In the genomic region with DNA sequence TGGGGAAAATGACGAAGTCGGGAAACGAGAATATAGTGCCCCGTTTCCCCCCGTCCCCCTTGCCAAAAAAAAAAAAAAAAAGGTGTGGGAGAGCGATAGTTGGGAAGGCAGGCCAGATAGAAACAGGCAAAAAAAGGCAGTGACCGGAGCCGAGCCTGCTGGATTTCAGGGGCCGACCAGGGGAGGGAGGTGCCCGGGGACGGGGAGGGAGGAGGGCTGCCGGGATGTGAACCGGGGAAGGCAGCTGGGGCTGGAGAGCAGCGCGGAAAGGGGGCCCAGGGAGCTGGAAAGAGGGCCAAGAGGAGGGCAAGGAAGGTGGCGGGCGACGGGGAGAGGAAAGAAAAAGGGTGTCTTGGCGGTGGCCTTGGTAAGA, we compare ENCODE assay signal across 8 cellular contexts. TPM values are rescaled to one million over a fixed set of nuclear protein-coding genes. Genes with fewer than 3 reads are reported as not detected.
DNase-seq lines count a peak whose midpoint lies in the region; ATAC-seq and TF ChIP-seq lines count a peak whose summit lies in the region.

No MANE protein-coding gene starts in this region.

- H2AFZ ChIP-seq in neuron (ENCODE audit: low read depth, low read length) = no peak overlapping the region

- no peaks in the 10 kb centered on the region for H3K9me3 Mint-ChIP-seq in Caco-2 (ENCODE audit: unreplicated experiment)

- H3K4me1 Mint-ChIP-seq in Caco-2 (ENCODE audit: low read depth, unreplicated experiment) = no peaks in the 10 kb centered on the region

- H3K9me3 ChIP-seq in Caco-2 = no peaks in the 10 kb centered on the region
- no peaks in the 10 kb centered on the region for H3K9me3 ChIP-seq in RWPE2 (ENCODE audit: severe bottlenecking)
- no peaks in the 10 kb centered on the region for H3K9me3 ChIP-seq in neuron (ENCODE audit: low read length)

- H3K4me1 ChIP-seq in Caco-2 (no peaks in the 10 kb centered on the region), RWPE2 (ENCODE audit: insufficient read depth, poor library complexity, severe bottlenecking) (no peaks in the 10 kb centered on the region), neuron (ENCODE audit: insufficient read depth, low read length) (peaks cover 37% of the 10 kb centered on the region)

- POLR2A ChIA-PET in Caco-2 (lab: Charles Lee) = no interaction called here

- H3K4me3 Mint-ChIP-seq in Caco-2 (ENCODE audit: unreplicated experiment) = peak overlapping the region; percentile 75

- ATAC-seq in RWPE2 (ENCODE audit: low read depth) = peak; percentile 35; the same call in 1 of the 3 replicates
- peak; percentile 14 for ATAC-seq in esophagus mucosa
- ATAC-seq in GM21515 (IDR thresholded peaks at IDR 0.05; ENCODE audit: unreplicated experiment) = no peak

- no peak overlapping the region for H3K27ac Mint-ChIP-seq in Caco-2 (ENCODE audit: unreplicated experiment)

- H3K4me3 ChIP-seq in Caco-2 (ENCODE audit: low read depth, low read length) (no peak overlapping the region), RWPE2 (ENCODE audit: severe bottlenecking) (no peak overlapping the region), neuron (ENCODE audit: low read length) (peak overlapping the region; percentile 60)

- TF ChIP-seq CTCF in Caco-2 (IDR thresholded peaks at IDR 0.05; ENCODE audit: insufficient read depth in 1 of 2, low read depth in 1 of 2, low read length in 1 of 2, severe bottlenecking in 1 of 2, unreplicated experiment in 1 of 2) = no peak
- no peak for TF ChIP-seq CTCF in RWPE2 (IDR thresholded peaks at IDR 0.05; ENCODE audit: poor library complexity, severe bottlenecking)

- H3K36me3 Mint-ChIP-seq in Caco-2 (ENCODE audit: insufficient read depth, unreplicated experiment) = no peaks in the 10 kb centered on the region

- H3K27ac ChIP-seq in RWPE2 (ENCODE audit: poor library complexity, severe bottlenecking) = no peak overlapping the region

- BruUV-seq in Caco-2 (replicated peaks; lab: Mats Ljungman, UMichigan) = no TSS peak

- CTCF ChIA-PET in Caco-2 (lab: Charles Lee) = no interaction called here

- intact Hi-C loops in Caco-2 (cut with micrococcal nuclease; ENCODE audit: unreplicated experiment) = no loop called here

- no peak for DNase-seq in Caco-2
- DNase-seq in RWPE2 (ENCODE audit: low spot score) = no peak
- DNase-seq in AML-193 (lab: John Stamatoyannopoulos, UW) = no peak
- DNase-seq in SW 1271 (lab: John Stamatoyannopoulos, UW) = no peak
- no peak for DNase-seq in COR-L47 (lab: John Stamatoyannopoulos, UW)

- H3K36me3 ChIP-seq in Caco-2 (ENCODE audit: control insufficient read depth, insufficient read depth, low read length) = no peaks in the 10 kb centered on the region
- no peaks in the 10 kb centered on the region for H3K36me3 ChIP-seq in RWPE2 (ENCODE audit: low read depth)
- H3K36me3 ChIP-seq in neuron (ENCODE audit: insufficient read depth, low read length) = no peaks in the 10 kb centered on the region

- H3K27me3 Mint-ChIP-seq in Caco-2 (ENCODE audit: insufficient read depth, unreplicated experiment) = peaks cover 13% of the 10 kb centered on the region

- H3K27me3 ChIP-seq in Caco-2 (replicated peaks; ENCODE audit: control insufficient read depth, insufficient read depth, low read length) (no peaks in the 10 kb centered on the region), RWPE2 (ENCODE audit: insufficient read depth, poor library complexity, severe bottlenecking) (peaks cover 52% of the 10 kb centered on the region), neuron (ENCODE audit: insufficient read depth, low read length) (no peaks in the 10 kb centered on the region)

RNA-seq across cellular contexts. Expression of a gene that starts 0.8 kb away (rescaled TPM):
- 0.84 and 1.2 TPM in 2 replicates for total RNA-seq in Caco-2 (2022)
- total RNA-seq in esophagus mucosa = 0.44 TPM
